ENCODE assay signal across 14 cellular contexts in the genomic region with DNA sequence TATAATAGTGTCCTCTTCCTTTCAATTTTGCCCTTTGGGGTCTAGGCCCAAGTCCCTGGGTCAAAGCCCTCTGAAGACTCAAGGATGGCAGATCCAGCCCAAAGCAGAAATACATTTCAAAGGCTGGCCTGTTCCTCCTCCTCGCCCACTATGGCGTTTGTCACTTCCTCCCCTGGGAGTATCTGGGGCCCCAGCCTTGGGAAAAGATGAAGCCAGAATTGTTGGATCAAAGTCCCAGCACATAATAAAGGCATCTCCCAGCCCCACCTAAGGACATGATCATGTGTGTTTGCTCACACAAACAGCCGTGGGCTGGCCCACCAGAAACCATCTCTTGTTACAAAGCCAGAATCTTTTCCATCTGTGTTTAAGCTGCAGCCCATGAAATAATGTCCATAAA. TPM values are rescaled to one million over a fixed set of nuclear protein-coding genes. Genes with fewer than 3 reads are reported as not detected.
"Had no signal": no experiment of that assay in that cellular context is flagged by ENCODE, and none has a peak within 500 bp of the region (broad histone marks: within the 10 kb centered on the region; RNA-seq: fewer than 3 reads in every experiment).

No MANE protein-coding gene starts in this region.

- H3K4me3 Mint-ChIP-seq: activated CD4-positive, alpha-beta T cell treated with anti-CD3 and anti-CD28 coated beads, Interleukin-2, amount 10 ng/mL, durations not matched to agents 7 days and 5 days; activated naive CD4-positive, alpha-beta T cell treated with anti-CD3 and anti-CD28 coated beads, Interleukin-2, amount 10 ng/mL, durations not matched to agents 7 days and 5 days; central memory CD8-positive, alpha-beta T cell; dendritic cell treated with granulocyte-macrophage colony-stimulating factor and Interleukin-4, amounts not matched to agents 40 ng/mL and 50 ng/mL, for 4 days; immature natural killer cell; memory B cell; neural crest cell had no signal

- H3K36me3 ChIP-seq: left lung had no signal

- H3K4me3 ChIP-seq: left lung, skin epidermis had no signal

- DNase-seq: activated CD4-positive, alpha-beta T cell treated with anti-CD3 and anti-CD28 coated beads, Interleukin-2, amount 10 ng/mL, durations not matched to agents 7 days and 5 days; activated CD4-positive, CD25-positive, alpha-beta regulatory T cell; activated naive CD4-positive, alpha-beta T cell treated with anti-CD3 and anti-CD28 coated beads, Interleukin-2, amount 10 ng/mL, durations not matched to agents 7 days and 5 days; immature natural killer cell; left lung; T-helper 2 cell; trophoblast cell had no signal

- H3K4me1 Mint-ChIP-seq: activated CD4-positive, alpha-beta T cell treated with anti-CD3 and anti-CD28 coated beads, Interleukin-2, amount 10 ng/mL, durations not matched to agents 7 days and 5 days; activated naive CD4-positive, alpha-beta T cell treated with anti-CD3 and anti-CD28 coated beads, Interleukin-2, amount 10 ng/mL, durations not matched to agents 7 days and 5 days; central memory CD8-positive, alpha-beta T cell; immature natural killer cell; memory B cell had no signal

- H3K27ac Mint-ChIP-seq: activated CD4-positive, alpha-beta T cell treated with anti-CD3 and anti-CD28 coated beads, Interleukin-2, amount 10 ng/mL, durations not matched to agents 7 days and 5 days; activated naive CD4-positive, alpha-beta T cell treated with anti-CD3 and anti-CD28 coated beads, Interleukin-2, amount 10 ng/mL, durations not matched to agents 7 days and 5 days; activated T-helper 2 cell treated with anti-CD3 and anti-CD28 coated beads, Interferon-gamma antibody, Interleukin-2, Interleukin-4, amounts not matched to agents 10 μg/mL and 5 μg/mL and 100 μg/mL, durations not matched to agents 14 hours and 24 hours and 36 hours; dendritic cell treated with granulocyte-macrophage colony-stimulating factor and Interleukin-4, amounts not matched to agents 40 ng/mL and 50 ng/mL, for 4 days; immature natural killer cell; memory B cell had no signal

- H3K36me3 Mint-ChIP-seq: activated naive CD4-positive, alpha-beta T cell treated with anti-CD3 and anti-CD28 coated beads, Interleukin-2, amount 10 ng/mL, durations not matched to agents 7 days and 5 days; immature natural killer cell had no signal

- FAIRE-seq: TTC549 had no signal

- H3K27me3 Mint-ChIP-seq: activated CD4-positive, alpha-beta T cell treated with anti-CD3 and anti-CD28 coated beads, Interleukin-2, amount 10 ng/mL, durations not matched to agents 7 days and 5 days; central memory CD8-positive, alpha-beta T cell had no signal

- ATAC-seq: left lung had no signal

- H3K27ac ChIP-seq: left lung had no signal

- H3K27me3 ChIP-seq: left lung had no signal

- H3K9me3 Mint-ChIP-seq: activated CD4-positive, alpha-beta T cell treated with anti-CD3 and anti-CD28 coated beads, Interleukin-2, amount 10 ng/mL, durations not matched to agents 7 days and 5 days; activated naive CD4-positive, alpha-beta T cell treated with anti-CD3 and anti-CD28 coated beads, Interleukin-2, amount 10 ng/mL, durations not matched to agents 7 days and 5 days; activated T-helper 2 cell treated with anti-CD3 and anti-CD28 coated beads, Interferon-gamma antibody, Interleukin-2, Interleukin-4, amounts not matched to agents 10 μg/mL and 5 μg/mL and 100 μg/mL, durations not matched to agents 14 hours and 24 hours and 36 hours; central memory CD8-positive, alpha-beta T cell; dendritic cell treated with granulocyte-macrophage colony-stimulating factor and Interleukin-4, amounts not matched to agents 40 ng/mL and 50 ng/mL, for 4 days; immature natural killer cell; memory B cell; neural crest cell had no signal

- H3K9me3 ChIP-seq: left lung had no signal

RNA-seq across cellular contexts. Expression of gene HAAO, which starts 50.0 kb away (rescaled TPM):
- total RNA-seq: activated CD4-positive, alpha-beta T cell treated with anti-CD3 and anti-CD28 coated beads, Interleukin-2, amount 10 ng/mL, durations not matched to agents 7 days and 5 days had no signal
